Comparison of ENCODE assay signal across 18 cellular contexts in genomic region chr20:33919653-33920052, GRCh38.
"Had no signal": no experiment of that assay in that cellular context is flagged by ENCODE, and none has a peak within 500 bp of the region (broad histone marks: within the 10 kb centered on the region; RNA-seq: fewer than 3 reads in every experiment).

No MANE protein-coding gene starts in this region.

- H3K27ac Mint-ChIP-seq: activated CD8-positive, alpha-beta T cell treated with anti-CD3 and anti-CD28 coated beads for 36 hours; natural killer cell; progenitor cell of endocrine pancreas; stimulated activated effector memory CD8-positive, alpha-beta T cell treated with anti-CD3 and anti-CD28 coated beads, Interleukin-12 subunit alpha, Interleukin-12 subunit beta, amount 100 ng/mL, for 72 hours had no signal

- H3K4me2 ChIP-seq: smooth muscle cell had no signal

- H3K4me3 ChIP-seq: adrenal gland, colonic mucosa, mucosa of descending colon, smooth muscle cell, transverse colon had no signal

- H3K27ac ChIP-seq: adrenal gland, colonic mucosa, transverse colon, WERI-Rb-1 had no signal

- H3K9me3 Mint-ChIP-seq: activated CD8-positive, alpha-beta T cell treated with anti-CD3 and anti-CD28 coated beads for 36 hours; natural killer cell; stimulated activated effector memory CD8-positive, alpha-beta T cell treated with anti-CD3 and anti-CD28 coated beads, Interleukin-12 subunit alpha, Interleukin-12 subunit beta, amount 100 ng/mL, for 72 hours had no signal

- ATAC-seq: activated CD8-positive, alpha-beta T cell treated with anti-CD3 and anti-CD28 coated beads for 36 hours; left cardiac atrium; mucosa of descending colon; natural killer cell; right cardiac atrium; stimulated activated effector memory CD8-positive, alpha-beta T cell treated with anti-CD3 and anti-CD28 coated beads, Interleukin-12 subunit alpha, Interleukin-12 subunit beta, amount 100 ng/mL, for 72 hours had no signal

- H3K4me1 Mint-ChIP-seq: natural killer cell had no signal

- H3K27me3 Mint-ChIP-seq: activated CD8-positive, alpha-beta T cell treated with anti-CD3 and anti-CD28 coated beads for 36 hours had no signal

- H3K9me3 ChIP-seq: adrenal gland, colonic mucosa, mucosa of descending colon, transverse colon had no signal

- DNase-seq: activated CD4-positive, alpha-beta T cell treated with anti-CD3 and anti-CD28 coated beads for 4 hours; activated CD8-positive, alpha-beta T cell treated with anti-CD3 and anti-CD28 coated beads for 36 hours; activated naive CD4-positive, alpha-beta T cell treated with anti-CD3 and anti-CD28 coated beads, Interleukin-2, amount 50 U/mL, for 16 hours; adrenal gland; colonic mucosa; effector CD8-positive, alpha-beta T cell; foreskin melanocyte; head of caudate nucleus; left cardiac atrium; mucosa of descending colon; natural killer cell; nucleus accumbens; right cardiac atrium; transverse colon; WERI-Rb-1 had no signal

- H3K27me3 ChIP-seq: adrenal gland, transverse colon had no signal

- H3K4me1 ChIP-seq: adrenal gland, colonic mucosa, transverse colon had no signal

- H3K4me3 Mint-ChIP-seq: activated CD8-positive, alpha-beta T cell treated with anti-CD3 and anti-CD28 coated beads for 36 hours; natural killer cell; stimulated activated effector memory CD8-positive, alpha-beta T cell treated with anti-CD3 and anti-CD28 coated beads, Interleukin-12 subunit alpha, Interleukin-12 subunit beta, amount 100 ng/mL, for 72 hours had no signal

- H3K36me3 Mint-ChIP-seq: natural killer cell; stimulated activated effector memory CD8-positive, alpha-beta T cell treated with anti-CD3 and anti-CD28 coated beads, Interleukin-12 subunit alpha, Interleukin-12 subunit beta, amount 100 ng/mL, for 72 hours had no signal

- H3K36me3 ChIP-seq: adrenal gland, colonic mucosa, transverse colon, WERI-Rb-1 had no signal
